Comparison of ENCODE assay signal across 13 cellular contexts in the genomic region with DNA sequence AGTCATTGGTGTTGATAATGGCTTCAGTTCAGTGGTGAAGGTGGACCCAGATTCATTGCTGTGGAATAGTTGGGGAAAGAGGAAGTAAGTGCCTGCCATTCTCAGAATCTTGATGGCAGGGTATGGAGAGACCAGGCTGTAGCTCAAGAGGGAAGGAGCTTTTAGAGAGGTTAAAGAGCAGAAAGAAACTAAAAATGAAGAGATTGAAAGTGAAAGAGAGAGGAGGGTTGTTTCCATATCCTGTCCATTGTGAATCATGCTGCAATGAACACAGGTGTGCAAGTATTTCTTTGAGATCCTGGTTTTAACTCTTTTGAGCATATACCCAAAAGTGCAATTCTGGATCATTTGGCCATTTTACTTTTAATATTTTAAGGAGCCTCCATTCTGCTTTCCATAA. TPM values are rescaled to one million over a fixed set of nuclear protein-coding genes. Genes with fewer than 3 reads are reported as not detected.
DNase-seq lines count a peak whose midpoint lies in the region; ATAC-seq, FAIRE-seq and TF ChIP-seq lines count a peak whose summit lies in the region.
"Had no signal": no experiment of that assay in that cellular context is flagged by ENCODE, and none has a peak within 500 bp of the region (broad histone marks: within the 10 kb centered on the region; RNA-seq: fewer than 3 reads in every experiment).

No MANE protein-coding gene starts in this region.

- TF ChIP-seq CTCF in upper lobe of left lung (IDR thresholded peaks at IDR 0.05): no peak

- TF ChIP-seq POLR2A in GM12892 (IDR thresholded peaks at IDR 0.05; ENCODE audit: low read depth, low read length) (no peak), upper lobe of left lung (IDR thresholded peaks at IDR 0.05) (no peak)

- no peaks in the 10 kb centered on the region for H3K9me3 ChIP-seq in upper lobe of left lung

- peak overlapping the region; percentile 52 for H3K4me3 Mint-ChIP-seq in T-helper 1 cell treated with Interleukin-12 subunit alpha and Interleukin-12 subunit beta and Interleukin-4 antibody, amounts not matched to agents 30 μg/mL and 1 μg/mL, for 36 hours

- H3K36me3 ChIP-seq in upper lobe of left lung: no peaks in the 10 kb centered on the region

- no peaks in the 10 kb centered on the region for H3K27me3 ChIP-seq in upper lobe of left lung

- no peak overlapping the region for H3K27ac ChIP-seq in upper lobe of left lung
- H3K27ac ChIP-seq: skin epidermis had no signal

- ATAC-seq in GM19395 (IDR thresholded peaks at IDR 0.05; ENCODE audit: unreplicated experiment): peak; percentile 97
- ATAC-seq in HG03025 (IDR thresholded peaks at IDR 0.05; ENCODE audit: low FRiP score, unreplicated experiment): peak; percentile 89
- ATAC-seq in upper lobe of left lung (ENCODE audit: low FRiP score in 2 of 2): no peak

- peaks cover 23% of the 10 kb centered on the region for H3K27me3 Mint-ChIP-seq in T-helper 1 cell treated with Interleukin-12 subunit alpha and Interleukin-12 subunit beta and Interleukin-4 antibody, amounts not matched to agents 30 μg/mL and 1 μg/mL, for 36 hours (ENCODE audit: low read depth)

- DNase-seq in GM12892 (ENCODE audit: insufficient read length): no peak
- DNase-seq in stimulated activated naive CD4-positive, alpha-beta T cell treated with Interleukin-2 at 50 U/mL for 16 hours (lab: John Stamatoyannopoulos, UW): no peak
- DNase-seq in RCC 7860 (ENCODE audit: low spot score): no peak
- no peak for DNase-seq in T-helper 9 cell
- DNase-seq in upper lobe of left lung: no peak
- DNase-seq: amygdala, HCEC 1CT, mammary epithelial cell, NCI-H146 had no signal

- no peak for TF ChIP-seq EP300 in upper lobe of left lung (IDR thresholded peaks at IDR 0.05)

- peaks cover 16% of the 10 kb centered on the region for H3K4me1 Mint-ChIP-seq in T-helper 1 cell treated with Interleukin-12 subunit alpha and Interleukin-12 subunit beta and Interleukin-4 antibody, amounts not matched to agents 30 μg/mL and 1 μg/mL, for 36 hours (ENCODE audit: low read depth)

- H3K27ac Mint-ChIP-seq in T-helper 1 cell treated with Interleukin-12 subunit alpha and Interleukin-12 subunit beta and Interleukin-4 antibody, amounts not matched to agents 30 μg/mL and 1 μg/mL, for 36 hours: peak overlapping the region; percentile 82

- H3K4me1 ChIP-seq in upper lobe of left lung: no peaks in the 10 kb centered on the region

- H3K4me3 ChIP-seq in upper lobe of left lung: no peak overlapping the region
- H3K4me3 ChIP-seq: skin epidermis had no signal

- H3K36me3 Mint-ChIP-seq in T-helper 1 cell treated with Interleukin-12 subunit alpha and Interleukin-12 subunit beta and Interleukin-4 antibody, amounts not matched to agents 30 μg/mL and 1 μg/mL, for 36 hours (ENCODE audit: low read depth): peaks cover 3% of the 10 kb centered on the region

- peak; percentile 78 for FAIRE-seq in GM12892 (lab: Jason Lieb, UNC)
- FAIRE-seq in RCC 7860 (lab: Jason Lieb, UNC): no peak

- H3K9me3 Mint-ChIP-seq in T-helper 1 cell treated with Interleukin-12 subunit alpha and Interleukin-12 subunit beta and Interleukin-4 antibody, amounts not matched to agents 30 μg/mL and 1 μg/mL, for 36 hours: peaks cover 3% of the 10 kb centered on the region

RNA-seq across cellular contexts. Expression of a gene that starts 12.5 kb away (rescaled TPM):
- not detected for polyA plus RNA-seq in GM12892 (2012; ENCODE audit: missing spikeins)
- not detected for total RNA-seq in upper lobe of left lung

RNA-seq across cellular contexts. Expression of a gene that starts 26.8 kb away (rescaled TPM):
- 0.15 TPM for polyA plus RNA-seq in GM12892 (2012; ENCODE audit: missing spikeins)
- 1 to 10 TPM in 2 of 6 donors, under 1 TPM in 3, not detected in 1; 0.31 to 1.5 (median 0.76) TPM for total RNA-seq in upper lobe of left lung

RNA-seq across cellular contexts. Expression of a gene that starts 58.7 kb away (rescaled TPM):
- 0.06 TPM for polyA plus RNA-seq in GM12892 (2012; ENCODE audit: missing spikeins)
- total RNA-seq in upper lobe of left lung: under 1 TPM in 2 of 6 donors, not detected in 4; 0.07 to 0.10 TPM

Comparison
In these comparisons a context has a peak if more than half of its experiments do, and no peak if none do; other contexts are left out.
1. ATAC-seq: peak in GM19395 (single experiment) and HG03025 (single experiment); none in upper lobe of left lung (0 of 2).